Comparison of ENCODE assay signal across 8 cellular contexts in the genomic region with DNA sequence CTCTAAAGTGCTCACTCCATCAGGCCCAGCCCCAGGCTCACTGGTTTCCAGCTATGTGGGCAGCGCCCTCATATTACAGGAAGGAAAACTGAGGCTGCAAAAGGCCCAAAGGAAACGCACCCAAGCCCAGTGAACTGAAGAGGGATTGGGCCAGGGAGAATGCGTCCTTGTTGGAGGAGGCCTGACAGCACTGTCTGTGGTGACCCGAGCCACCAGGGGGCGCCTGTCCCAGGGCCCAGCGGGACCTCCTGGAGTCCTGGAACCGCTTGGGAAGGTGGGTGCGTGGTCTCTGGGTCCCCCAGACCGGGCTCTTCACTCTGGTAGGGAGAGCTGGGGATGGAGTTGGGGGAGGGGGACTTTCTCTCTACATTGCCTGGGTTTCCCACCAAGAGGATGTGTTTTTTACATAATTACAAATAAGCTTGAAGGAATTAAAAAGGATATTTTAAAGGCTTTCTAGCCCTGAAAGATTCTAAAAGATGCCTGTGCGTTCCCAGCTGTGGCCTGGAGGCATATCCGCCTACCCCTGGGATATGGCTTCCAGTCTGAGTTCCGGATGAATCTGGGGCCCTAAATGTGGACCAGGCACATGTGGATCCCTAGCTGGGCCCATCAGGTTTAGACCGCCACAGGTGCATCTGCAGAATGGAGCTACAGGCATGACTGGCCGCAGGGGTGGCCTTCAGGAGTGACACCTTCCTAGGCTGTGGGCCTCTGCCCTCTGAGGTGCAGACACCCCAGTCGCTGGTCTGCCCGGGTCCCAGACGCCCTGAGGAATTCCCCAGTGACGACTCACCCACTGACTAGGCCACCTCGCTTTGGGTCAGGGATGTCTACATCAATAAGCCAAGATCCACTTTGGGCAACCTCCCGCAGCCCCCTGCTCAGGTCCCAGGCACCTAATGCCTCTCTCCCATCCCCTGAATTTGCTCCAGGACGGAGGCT. TPM values are rescaled to one million over a fixed set of nuclear protein-coding genes. Genes with fewer than 3 reads are reported as not detected.
DNase-seq lines count a peak whose midpoint lies in the region; ATAC-seq and TF ChIP-seq lines count a peak whose summit lies in the region.

No MANE protein-coding gene starts in this region.

- H3K4me3 Mint-ChIP-seq in activated CD4-positive, alpha-beta T cell treated with anti-CD3 and anti-CD28 coated beads, Interleukin-2, amount 10 ng/mL, durations not matched to agents 7 days and 5 days, result no peak overlapping the region

- TF ChIP-seq RAD21 in liver (IDR thresholded peaks at IDR 0.05), result peak; percentile 85 to 89

- 48% methylated on average over 21 of the region's 21 CpGs for WGBS in liver

- H3K9me3 ChIP-seq in colonic mucosa, result no peaks in the 10 kb centered on the region
- H3K9me3 ChIP-seq in liver (ENCODE audit: control insufficient read depth in 4 of 4, low read length in 3 of 4), result no peaks in the 10 kb centered on the region

- H3K36me3 ChIP-seq in H7 (replicated peaks; ENCODE audit: control insufficient read depth, insufficient read depth, low read length) (no peaks in the 10 kb centered on the region), colonic mucosa (no peaks in the 10 kb centered on the region), liver (ENCODE audit: control insufficient read depth in 4 of 4, insufficient read depth in 3 of 4, low read depth in 1 of 4, low read length in 3 of 4) (no peaks in the 10 kb centered on the region)

- no peaks in the 10 kb centered on the region for H3K4me1 ChIP-seq in colonic mucosa
- H3K4me1 ChIP-seq in liver (ENCODE audit: control insufficient read depth in 4 of 4, insufficient read depth in 4 of 4, low read length in 3 of 4), result peaks cover 0 to 2% (median 0%) of the 10 kb centered on the region in 4 donors

- no peak overlapping the region for H3K27ac ChIP-seq in colonic mucosa
- no peak overlapping the region for H3K27ac ChIP-seq in liver (ENCODE audit: low read depth in 1 of 2, low read length in 2 of 2)

- peaks cover 13% of the 10 kb centered on the region for H3K4me1 Mint-ChIP-seq in activated CD4-positive, alpha-beta T cell treated with anti-CD3 and anti-CD28 coated beads, Interleukin-2, amount 10 ng/mL, durations not matched to agents 7 days and 5 days

- POLR2A ChIA-PET in activated CD4-positive, alpha-beta T cell treated with anti-CD3 and anti-CD28 coated beads, Interleukin-2, amount 10 ng/mL, durations not matched to agents 7 days and 5 days (lab: Charles Lee), result interaction anchor here (0.6 kb wide), 1 partner anchor 19 kb away, joined by 3 read pairs; no protein-coding TSS in a partner anchor

- DNase-seq in C1 segment of cervical spinal cord (lab: John Stamatoyannopoulos, UW) (peak in 12 of 14 donors; percentile 20 to 83 (median 44)), H7 (peak; percentile 94), NCI-H226 (peak; percentile 36), colonic mucosa (peak; percentile 83)
- peak; percentile 86 for DNase-seq in activated CD4-positive, alpha-beta T cell treated with anti-CD3 and anti-CD28 coated beads, Interleukin-2, amount 10 ng/mL, durations not matched to agents 7 days and 5 days
- peak; percentile 84 to 87 for DNase-seq in stimulated activated CD4-positive, alpha-beta T cell treated with anti-CD3 and anti-CD28 coated beads, Interleukin-4, amount 100 ng/mL, for 48 hours (ENCODE audit: low read depth in 2 of 2)

- no peaks in the 10 kb centered on the region for H3K9me3 Mint-ChIP-seq in activated CD4-positive, alpha-beta T cell treated with anti-CD3 and anti-CD28 coated beads, Interleukin-2, amount 10 ng/mL, durations not matched to agents 7 days and 5 days

- CTCF ChIA-PET in activated CD4-positive, alpha-beta T cell treated with anti-CD3 and anti-CD28 coated beads, Interleukin-2, amount 10 ng/mL, durations not matched to agents 7 days and 5 days (lab: Charles Lee), result interaction anchor here (0.7 to 3.5 kb wide), 25 partner anchors 9 to 187 kb away, joined by 3 to 29 read pairs (median 4); no protein-coding TSS in a partner anchor

- H3K9ac ChIP-seq in colonic mucosa (ENCODE audit: low read depth in 2 of 2, low read length in 2 of 2), result no peak overlapping the region
- H3K9ac ChIP-seq in liver (ENCODE audit: low read depth in 1 of 2, low read length in 2 of 2), result no peak overlapping the region

- no peak overlapping the region for H3K27ac Mint-ChIP-seq in activated CD4-positive, alpha-beta T cell treated with anti-CD3 and anti-CD28 coated beads, Interleukin-2, amount 10 ng/mL, durations not matched to agents 7 days and 5 days

- no peaks in the 10 kb centered on the region for H3K27me3 Mint-ChIP-seq in activated CD4-positive, alpha-beta T cell treated with anti-CD3 and anti-CD28 coated beads, Interleukin-2, amount 10 ng/mL, durations not matched to agents 7 days and 5 days

- H3K36me3 Mint-ChIP-seq in activated CD4-positive, alpha-beta T cell treated with anti-CD3 and anti-CD28 coated beads, Interleukin-2, amount 10 ng/mL, durations not matched to agents 7 days and 5 days (ENCODE audit: low read depth), result no peaks in the 10 kb centered on the region

- no peak for ATAC-seq in GM19467 (IDR thresholded peaks at IDR 0.05; ENCODE audit: unreplicated experiment)

- H3K27me3 ChIP-seq in H7 (ENCODE audit: control insufficient read depth, insufficient read depth, low read length) (no peaks in the 10 kb centered on the region), colonic mucosa (no peaks in the 10 kb centered on the region), liver (ENCODE audit: control insufficient read depth in 4 of 4, insufficient read depth in 4 of 4, low read length in 3 of 4) (no peaks in the 10 kb centered on the region)

- intact Hi-C loops in colonic mucosa (cut with DNase I), result loop anchor here (10.0 kb wide), 1 partner anchor 481 kb away; no protein-coding TSS in a partner anchor

- H3K4me3 ChIP-seq in H7 (ENCODE audit: insufficient read depth, low read depth, low read length), result no peak overlapping the region
- H3K4me3 ChIP-seq in colonic mucosa, result no peak overlapping the region
- H3K4me3 ChIP-seq in liver (ENCODE audit: low read depth in 1 of 3, low read length in 3 of 3), result no peak overlapping the region

- TF ChIP-seq CTCF in colonic mucosa (IDR thresholded peaks at IDR 0.05), result peak; percentile 96
- TF ChIP-seq CTCF in liver (IDR thresholded peaks at IDR 0.05; ENCODE audit: low read depth, low read length, missing input control), result peak; percentile 91

TF ChIP-seq in liver, 16 proteins besides CTCF, POLR2A, EP300 and RAD21:
- no peak for TF ChIP-seq RXRA (IDR thresholded peaks at IDR 0.05)
- TF ChIP-seq EGR1 (IDR thresholded peaks at IDR 0.05; ENCODE audit: low read depth in 2 of 2), result no peak
- no peak for TF ChIP-seq YY1 (IDR thresholded peaks at IDR 0.05)
- TF ChIP-seq, protein P1, sequence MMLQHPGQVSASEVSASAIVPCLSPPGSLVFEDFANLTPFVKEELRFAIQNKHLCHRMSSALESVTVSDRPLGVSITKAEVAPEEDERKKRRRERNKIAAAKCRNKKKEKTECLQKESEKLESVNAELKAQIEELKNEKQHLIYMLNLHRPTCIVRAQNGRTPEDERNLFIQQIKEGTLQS (IDR thresholded peaks at IDR 0.05), result no peak
- no peak for TF ChIP-seq HNF4G (IDR thresholded peaks at IDR 0.05)
- no peak for TF ChIP-seq SP1 (IDR thresholded peaks at IDR 0.05)
- no peak for TF ChIP-seq TAF1 (conservative IDR thresholded peaks at IDR 0.05)
- TF ChIP-seq, protein P2, sequence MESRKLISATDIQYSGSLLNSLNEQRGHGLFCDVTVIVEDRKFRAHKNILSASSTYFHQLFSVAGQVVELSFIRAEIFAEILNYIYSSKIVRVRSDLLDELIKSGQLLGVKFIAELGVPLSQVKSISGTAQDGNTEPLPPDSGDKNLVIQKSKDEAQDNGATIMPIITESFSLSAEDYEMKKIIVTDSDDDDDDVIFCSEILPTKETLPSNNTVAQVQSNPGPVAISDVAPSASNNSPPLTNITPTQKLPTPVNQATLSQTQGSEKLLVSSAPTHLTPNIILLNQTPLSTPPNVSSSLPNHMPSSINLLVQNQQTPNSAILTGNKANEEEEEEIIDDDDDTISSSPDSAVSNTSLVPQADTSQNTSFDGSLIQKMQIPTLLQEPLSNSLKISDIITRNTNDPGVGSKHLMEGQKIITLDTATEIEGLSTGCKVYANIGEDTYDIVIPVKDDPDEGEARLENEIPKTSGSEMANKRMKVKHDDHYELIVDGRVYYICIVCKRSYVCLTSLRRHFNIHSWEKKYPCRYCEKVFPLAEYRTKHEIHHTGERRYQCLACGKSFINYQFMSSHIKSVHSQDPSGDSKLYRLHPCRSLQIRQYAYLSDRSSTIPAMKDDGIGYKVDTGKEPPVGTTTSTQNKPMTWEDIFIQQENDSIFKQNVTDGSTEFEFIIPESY (IDR thresholded peaks at IDR 0.05), result no peak
- TF ChIP-seq FOXA2 (IDR thresholded peaks at IDR 0.05), result no peak
- TF ChIP-seq, protein P3, sequence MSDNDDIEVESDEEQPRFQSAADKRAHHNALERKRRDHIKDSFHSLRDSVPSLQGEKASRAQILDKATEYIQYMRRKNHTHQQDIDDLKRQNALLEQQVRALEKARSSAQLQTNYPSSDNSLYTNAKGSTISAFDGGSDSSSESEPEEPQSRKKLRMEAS (IDR thresholded peaks at IDR 0.05), result no peak
- TF ChIP-seq FOXA1 (IDR thresholded peaks at IDR 0.05), result no peak

RNA-seq across cellular contexts. Expression of a gene that starts 4.2 kb away (rescaled TPM):
- total RNA-seq in H7 (2014; rRNA removed; shearing (Covaris generic)), result 0.42 and 0.81 TPM in 2 replicates
- not detected for total RNA-seq in activated CD4-positive, alpha-beta T cell treated with anti-CD3 and anti-CD28 coated beads, Interleukin-2, amount 10 ng/mL, durations not matched to agents 7 days and 5 days
- 10 to 100 TPM in 1 of 2 donors, 1 to 10 TPM in 1; 4.7 to 11.9 TPM for total RNA-seq in colonic mucosa
- total RNA-seq in liver, result 10 to 100 TPM; 12.5 to 14.2 TPM
- polyA plus RNA-seq in liver, result 10 to 100 TPM in 1 of 2 donors, 1 to 10 TPM in 1; 2.3 to 14.4 TPM

RNA-seq across cellular contexts. Expression of a gene that starts 21.6 kb away (rescaled TPM):
- total RNA-seq in H7 (2014; rRNA removed; shearing (Covaris generic)), result not detected in 2 replicates
- total RNA-seq in activated CD4-positive, alpha-beta T cell treated with anti-CD3 and anti-CD28 coated beads, Interleukin-2, amount 10 ng/mL, durations not matched to agents 7 days and 5 days, result not detected
- total RNA-seq in colonic mucosa, result under 1 TPM in 1 of 2 donors, not detected in 1; 0.42 TPM
- total RNA-seq in liver, result under 1 TPM in 1 of 2 donors, not detected in 1; 0.25 TPM
- under 1 TPM in 1 of 2 donors, not detected in 1; 0.01 TPM for polyA plus RNA-seq in liver

RNA-seq across cellular contexts. Expression of a gene that starts 34.2 kb away (rescaled TPM):
- 26.7 and 29.0 TPM in 2 replicates for total RNA-seq in H7 (2014; rRNA removed; shearing (Covaris generic))
- total RNA-seq in activated CD4-positive, alpha-beta T cell treated with anti-CD3 and anti-CD28 coated beads, Interleukin-2, amount 10 ng/mL, durations not matched to agents 7 days and 5 days, result 10 to 100 TPM; 22.4 to 28.1 TPM
- total RNA-seq in colonic mucosa, result 10 to 100 TPM; 14.3 to 18.6 TPM
- total RNA-seq in liver, result 10 to 100 TPM in 1 of 2 donors, 1 to 10 TPM in 1; 8.2 to 13.0 TPM
- polyA plus RNA-seq in liver, result 10 to 100 TPM in 1 of 2 donors, 1 to 10 TPM in 1; 8.4 to 17.5 TPM

RNA-seq across cellular contexts. Expression of a gene that starts 52.1 kb away (rescaled TPM):
- 132 and 162 TPM in 2 replicates for total RNA-seq in H7 (2014; rRNA removed; shearing (Covaris generic))
- 100 to 1,000 TPM; 153 to 162 TPM for total RNA-seq in activated CD4-positive, alpha-beta T cell treated with anti-CD3 and anti-CD28 coated beads, Interleukin-2, amount 10 ng/mL, durations not matched to agents 7 days and 5 days
- total RNA-seq in colonic mucosa (100 to 1,000 TPM in 1 of 2 donors, 10 to 100 TPM in 1; 74.4 to 152 TPM), liver (10 to 100 TPM; 58.0 to 96.6 TPM)
- 100 to 1,000 TPM; 110 TPM for polyA plus RNA-seq in liver

Comparison
In these comparisons a context has a peak if more than half of its experiments do, and no peak if none do; other contexts are left out.
1. DNase-seq: peak in every context shown above with its lines; median percentile 94 in H7; 86 in activated CD4-positive, alpha-beta T cell treated with anti-CD3 and anti-CD28 coated beads, Interleukin-2, amount 10 ng/mL, durations not matched to agents 7 days and 5 days; 86 in stimulated activated CD4-positive, alpha-beta T cell treated with anti-CD3 and anti-CD28 coated beads, Interleukin-4, amount 100 ng/mL, for 48 hours; 83 in colonic mucosa; 44 in C1 segment of cervical spinal cord; 36 in NCI-H226.